In genomic region chr20:45288376-45288775, GRCh38 we compare ENCODE assay signal across 18 cellular contexts. TPM values are rescaled to one million over a fixed set of nuclear protein-coding genes. Genes with fewer than 3 reads are reported as not detected.
DNase-seq lines count a peak whose midpoint lies in the region; ATAC-seq and TF ChIP-seq lines count a peak whose summit lies in the region.
"Had no signal": no experiment of that assay in that cellular context is flagged by ENCODE, and none has a peak within 500 bp of the region (broad histone marks: within the 10 kb centered on the region; RNA-seq: fewer than 3 reads in every experiment).

No MANE protein-coding gene starts in this region.

- H3K27me3 Mint-ChIP-seq in T-helper 17 cell, result peaks cover 70% of the 10 kb centered on the region

- H3K4me1 Mint-ChIP-seq in T-helper 17 cell, result peaks cover 9% of the 10 kb centered on the region

- H3K36me3 ChIP-seq in RWPE2 (ENCODE audit: low read depth), result no peaks in the 10 kb centered on the region

- peak overlapping the region; percentile 72 for H3K27ac Mint-ChIP-seq in T-helper 17 cell
- H3K27ac Mint-ChIP-seq: CD4-positive, alpha-beta memory T cell; GM23338; H9 had no signal

- no peak for TF ChIP-seq CTCF in RWPE2 (IDR thresholded peaks at IDR 0.05; ENCODE audit: poor library complexity, severe bottlenecking)

- no peaks in the 10 kb centered on the region for H3K4me1 ChIP-seq in RWPE2 (ENCODE audit: insufficient read depth, poor library complexity, severe bottlenecking)

- H3K4me3 Mint-ChIP-seq in T-helper 17 cell, result no peak overlapping the region
- H3K4me3 Mint-ChIP-seq: CD4-positive, alpha-beta memory T cell; GM23338; H9 had no signal

- H3K4me3 ChIP-seq in RWPE2 (ENCODE audit: severe bottlenecking), result no peak overlapping the region
- H3K4me3 ChIP-seq: GM23338 had no signal

- H3K36me3 Mint-ChIP-seq in T-helper 17 cell (ENCODE audit: low read depth), result no peaks in the 10 kb centered on the region
- H3K36me3 Mint-ChIP-seq: CD4-positive, alpha-beta memory T cell had no signal

- H3K27ac ChIP-seq in RWPE2 (ENCODE audit: poor library complexity, severe bottlenecking), result no peak overlapping the region

- H3K27me3 ChIP-seq in RWPE2 (ENCODE audit: insufficient read depth, poor library complexity, severe bottlenecking), result no peaks in the 10 kb centered on the region

- DNase-seq in RWPE2 (ENCODE audit: low spot score), result peak; percentile 68
- DNase-seq in T-helper 17 cell, result no peak
- DNase-seq in islet precursor cell, result peak; percentile 35
- no peak for DNase-seq in activated effector memory CD4-positive, alpha-beta T cell treated with anti-CD3 and anti-CD28 coated beads, Interleukin-2, amount 50 U/mL, for 16 hours
- DNase-seq in cerebellum (ENCODE audit: low spot score), result no peak
- DNase-seq: C1 segment of cervical spinal cord; Calu3; CD4-positive, alpha-beta memory T cell; COR-L47; DMS153; DND-41; H9 had no signal

- H3K9me3 ChIP-seq in RWPE2 (ENCODE audit: severe bottlenecking) (no peaks in the 10 kb centered on the region), T-helper 17 cell (ENCODE audit: control insufficient read depth, low read length, poor library complexity, severe bottlenecking) (no peaks in the 10 kb centered on the region)

- ATAC-seq in RWPE2 (ENCODE audit: low read depth) (no peak), T-helper 17 cell (no peak), GM19397 (IDR thresholded peaks at IDR 0.05; ENCODE audit: unreplicated experiment) (no peak)
- ATAC-seq: GM23338, HCT116 had no signal

RNA-seq across cellular contexts. Expression of gene RBPJL, which starts 18.3 kb away (rescaled TPM):
- total RNA-seq in T-helper 17 cell, result not detected
- total RNA-seq in cerebellum, result not detected
- total RNA-seq: A172; A673; Calu3; CD4-positive, alpha-beta memory T cell; H4 had no signal

RNA-seq across cellular contexts. Expression of gene MATN4, which starts 19.7 kb away (rescaled TPM):
- total RNA-seq in T-helper 17 cell (not detected), cerebellum (not detected)
- total RNA-seq: A172; CD4-positive, alpha-beta memory T cell; H4 had no signal

RNA-seq across cellular contexts. Expression of gene SLPI, which starts 34.0 kb away (rescaled TPM):
- total RNA-seq in T-helper 17 cell (not detected), cerebellum (0.82 TPM)
- total RNA-seq: A673; CD4-positive, alpha-beta memory T cell; GM23338; H9 had no signal

RNA-seq across cellular contexts. Expression of gene SDC4, which starts 59.8 kb away (rescaled TPM):
- total RNA-seq in T-helper 17 cell (1 to 10 TPM; 2.7 to 5.3 TPM), cerebellum (1.6 TPM)

Comparison
In these comparisons a context has a peak if more than half of its experiments do, and no peak if none do; other contexts are left out.
1. DNase-seq: peak in RWPE2 (single experiment) and islet precursor cell (single experiment); none in T-helper 17 cell (0 of 3), activated effector memory CD4-positive, alpha-beta T cell treated with anti-CD3 and anti-CD28 coated beads, Interleukin-2, amount 50 U/mL, for 16 hours (single experiment) and cerebellum (single experiment).